37 cellular contexts compared by ENCODE assay signal in the genomic region with DNA sequence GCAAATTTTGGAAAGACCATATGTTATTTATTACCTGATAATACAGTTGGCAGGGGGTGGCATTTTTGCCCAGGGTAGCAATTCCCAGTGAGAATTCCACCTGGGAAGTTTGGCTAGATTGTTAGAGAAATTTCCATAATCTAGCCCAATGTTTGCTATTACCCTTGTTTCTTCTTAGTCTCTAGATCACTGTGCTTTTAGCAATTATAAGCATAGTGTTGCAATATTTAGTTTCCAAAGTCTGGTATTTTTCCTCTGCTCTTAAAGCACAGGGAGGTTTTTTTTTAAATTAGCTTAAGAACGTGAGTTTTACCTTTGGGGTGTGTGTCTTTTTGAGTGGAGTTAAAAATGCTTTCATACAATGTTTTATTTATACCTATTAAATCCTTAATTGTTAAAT. TPM values are rescaled to one million over a fixed set of nuclear protein-coding genes. Genes with fewer than 3 reads are reported as not detected.
"Had no signal": no experiment of that assay in that cellular context is flagged by ENCODE, and none has a peak within 500 bp of the region (broad histone marks: within the 10 kb centered on the region; RNA-seq: fewer than 3 reads in every experiment).

No MANE protein-coding gene starts in this region.

- ATAC-seq: activated naive CD4-positive, alpha-beta T cell treated with anti-CD3 and anti-CD28 coated beads, Interleukin-2, amount 50 U/mL, for 72 hours; activated naive CD8-positive, alpha-beta T cell treated with anti-CD3 and anti-CD28 coated beads, Interleukin-2, amount 50 U/mL, for 24 hours; activated T-cell treated with anti-CD3 and anti-CD28 coated beads, Interleukin-2, amount 50 U/mL, for 4 hours; activated T-cell treated with anti-CD3 and anti-CD28 coated beads, Interleukin-2, amount 50 U/mL, for 72 hours; activated T-helper 17 cell treated with anti-CD3 and anti-CD28 coated beads, Interleukin-2, amount 50 U/mL, for 72 hours; body of pancreas had no signal

- H3K4me1 ChIP-seq: adrenal gland, ascending aorta, body of pancreas, breast epithelium had no signal

- H3K9me3 ChIP-seq: adrenal gland, ascending aorta, body of pancreas, breast epithelium had no signal

- FAIRE-seq: astrocyte, bronchial epithelial cell had no signal

- H3K27me3 ChIP-seq: adrenal gland, ascending aorta, body of pancreas, brain microvascular endothelial cell, breast epithelium, cardiac muscle cell had no signal

- DNase-seq: activated effector memory CD4-positive, alpha-beta T cell treated with anti-CD3 and anti-CD28 coated beads, Interleukin-2, amount 50 U/mL, for 16 hours; activated effector memory CD4-positive, alpha-beta T cell treated with Interleukin-2 at 50 U/mL for 16 hours; activated gamma-delta T cell; activated gamma-delta T cell treated with Interleukin-2 at 50 U/mL for 16 hours; activated naive CD4-positive, alpha-beta T cell; activated naive CD4-positive, alpha-beta T cell treated with anti-CD3 and anti-CD28 coated beads for 36 hours; activated naive CD4-positive, alpha-beta T cell treated with anti-CD3 and anti-CD28 coated beads, Interleukin-2, amount 10 ng/mL, durations not matched to agents 7 days and 5 days; activated naive CD4-positive, alpha-beta T cell treated with anti-CD3 and anti-CD28 coated beads, Interleukin-2, amount 50 U/mL, for 16 hours; activated naive CD4-positive, alpha-beta T cell treated with Interleukin-2 at 50 U/mL for 16 hours; activated naive CD8-positive, alpha-beta T cell treated with anti-CD3 and anti-CD28 coated beads for 36 hours; activated naive CD8-positive, alpha-beta T cell treated with anti-CD3 and anti-CD28 coated beads, Interleukin-2, amount 10 ng/mL, durations not matched to agents 7 days and 5 days; activated naive CD8-positive, alpha-beta T cell treated with anti-CD3 and anti-CD28 coated beads, Interleukin-2, amount 50 U/mL, for 24 hours; activated T-cell treated with anti-CD3 and anti-CD28 coated beads, Interleukin-2, amount 50 U/mL, for 1 hour; activated T-cell treated with anti-CD3 and anti-CD28 coated beads, Interleukin-2, amount 50 U/mL, for 24 hours; activated T-cell treated with anti-CD3 and anti-CD28 coated beads, Interleukin-2, amount 50 U/mL, for 4 hours; activated T-cell treated with anti-CD3 and anti-CD28 coated beads, Interleukin-2, amount 50 U/mL, for 48 hours; activated T-cell treated with anti-CD3 and anti-CD28 coated beads, Interleukin-2, amount 50 U/mL, for 72 hours; adrenal gland; amniotic stem cell; amygdala; anterior cingulate cortex; aorta; body of pancreas; brain microvascular endothelial cell; caudate nucleus; central memory CD4-positive, alpha-beta T cell; cerebellar nuclear complex had no signal

- H3K36me3 ChIP-seq: adrenal gland, ascending aorta, brain microvascular endothelial cell, breast epithelium, cardiac muscle cell had no signal

- H3K4me3 ChIP-seq: adrenal gland, ascending aorta, body of pancreas, breast epithelium, cardiac muscle cell had no signal

- H3K27ac ChIP-seq: adrenal gland, ascending aorta, body of pancreas, brain microvascular endothelial cell, breast epithelium, cardiac muscle cell had no signal

RNA-seq across cellular contexts. Expression of a gene that starts 26.3 kb away (rescaled TPM):
- total RNA-seq: aorta, ascending aorta, body of pancreas, cardiac muscle cell, cardiac septum, cerebellum, chondrocyte had no signal
- polyA plus RNA-seq: cardiac muscle cell had no signal
